27 cellular contexts compared by ENCODE assay signal in the genomic region with DNA sequence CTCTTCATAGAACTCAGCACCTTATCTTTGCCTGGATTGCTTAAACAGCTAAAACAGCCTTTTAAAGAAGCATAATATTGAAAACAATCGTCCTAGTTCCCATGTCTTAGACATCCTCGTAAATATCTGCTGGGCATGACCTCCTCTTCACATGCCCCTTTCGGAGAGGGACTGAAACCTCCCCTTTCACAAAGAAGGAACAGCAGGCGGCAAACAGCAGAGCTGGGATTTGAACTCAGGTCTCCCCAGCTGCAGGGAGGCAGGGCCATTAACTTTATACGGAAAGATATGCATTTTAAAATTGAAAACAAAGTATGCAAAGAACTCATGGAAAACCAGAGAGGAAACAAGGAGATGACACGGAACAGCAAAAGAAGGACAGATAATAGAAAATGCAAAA.
"Had no signal": no experiment of that assay in that cellular context is flagged by ENCODE, and none has a peak within 500 bp of the region (broad histone marks: within the 10 kb centered on the region; RNA-seq: fewer than 3 reads in every experiment).

No MANE protein-coding gene starts in this region.

- ATAC-seq: activated CD4-positive, alpha-beta T cell treated with anti-CD3 and anti-CD28 coated beads for 36 hours; activated CD8-positive, alpha-beta memory T cell treated with anti-CD3 and anti-CD28 coated beads, Interleukin-2, amount 10 ng/mL, durations not matched to agents 7 days and 5 days; activated CD8-positive, alpha-beta T cell treated with anti-CD3 and anti-CD28 coated beads, Interleukin-2, amount 10 ng/mL, durations not matched to agents 7 days and 5 days; activated naive CD8-positive, alpha-beta T cell treated with anti-CD3 and anti-CD28 coated beads, Interleukin-2, amount 50 U/mL, for 24 hours; body of pancreas; esophagus mucosa had no signal

- H3K36me3 ChIP-seq: adrenal gland, colonic mucosa had no signal

- H3K27ac ChIP-seq: adrenal gland, body of pancreas, colonic mucosa, dorsolateral prefrontal cortex had no signal

- H3K9me3 ChIP-seq: adrenal gland, body of pancreas, colonic mucosa had no signal

- H3K27me3 ChIP-seq: colonic mucosa had no signal

- H3K4me3 ChIP-seq: adrenal gland, body of pancreas, colonic mucosa, dorsolateral prefrontal cortex had no signal

- DNase-seq: activated CD4-positive, alpha-beta memory T cell treated with anti-CD3 and anti-CD28 coated beads for 36 hours; activated CD4-positive, alpha-beta T cell treated with anti-CD3 and anti-CD28 coated beads for 36 hours; activated CD4-positive, alpha-beta T cell treated with anti-CD3 and anti-CD28 coated beads, Interleukin-2, amount 10 ng/mL, durations not matched to agents 24 days and 14 days; activated CD4-positive, CD25-positive, alpha-beta regulatory T cell; activated CD4-positive, CD25-positive, alpha-beta regulatory T cell treated with anti-CD3 and anti-CD28 coated beads, Interleukin-2, amount 50 U/mL, for 72 hours; activated CD8-positive, alpha-beta memory T cell treated with anti-CD3 and anti-CD28 coated beads, Interleukin-2, amount 10 ng/mL, durations not matched to agents 7 days and 5 days; activated CD8-positive, alpha-beta memory T cell treated with anti-CD3 and anti-CD28 coated beads, Interleukin-2, amount 50 U/mL, for 4 hours; activated CD8-positive, alpha-beta T cell treated with anti-CD3 and anti-CD28 coated beads, Interleukin-2, amount 10 ng/mL, durations not matched to agents 7 days and 5 days; activated effector memory CD4-positive, alpha-beta T cell treated with anti-CD3 and anti-CD28 coated beads, Interleukin-2, amount 50 U/mL, for 16 hours; activated naive CD4-positive, alpha-beta T cell treated with anti-CD3 and anti-CD28 coated beads for 36 hours; activated naive CD8-positive, alpha-beta T cell treated with anti-CD3 and anti-CD28 coated beads for 36 hours; activated naive CD8-positive, alpha-beta T cell treated with anti-CD3 and anti-CD28 coated beads, Interleukin-2, amount 50 U/mL, for 24 hours; activated T-cell treated with anti-CD3 and anti-CD28 coated beads, Interleukin-2, amount 50 U/mL, for 1 hour; activated T-cell treated with anti-CD3 and anti-CD28 coated beads, Interleukin-2, amount 50 U/mL, for 48 hours; adrenal gland; amygdala; body of pancreas; central memory CD4-positive, alpha-beta T cell; cerebellar nuclear complex; colonic mucosa; effector memory CD4-positive, alpha-beta T cell; endodermal cell; foreskin fibroblast; T-helper 1 cell; T-helper 2 cell had no signal

- H3K4me1 ChIP-seq: adrenal gland, body of pancreas, colonic mucosa had no signal
